In genomic region chr20:53589341-53590065, GRCh38 we compare ENCODE assay signal across 8 cellular contexts. TPM values are rescaled to one million over a fixed set of nuclear protein-coding genes. Genes with fewer than 3 reads are reported as not detected.
DNase-seq lines count a peak whose midpoint lies in the region; ATAC-seq and TF ChIP-seq lines count a peak whose summit lies in the region.
"Not testable (repeated sequence)": the region's sequence is repeated elsewhere in the genome, so short reads cannot be mapped to it uniquely, and the experiment has no call there.

No MANE protein-coding gene starts in this region.

- not testable (repeated sequence) for TF ChIP-seq CTCF in epithelial cell of proximal tubule (conservative IDR thresholded peaks at IDR 0.05; ENCODE audit: low read depth, low read length); right lobe of liver (IDR thresholded peaks at IDR 0.05); progenitor cell of endocrine pancreas (IDR thresholded peaks at IDR 0.05; ENCODE audit: unreplicated experiment); upper lobe of right lung (IDR thresholded peaks at IDR 0.05)

- H3K36me3 ChIP-seq in ES-I3 (ENCODE audit: insufficient read depth, low read length); right lobe of liver; upper lobe of right lung: not testable (repeated sequence)

- TF ChIP-seq POLR2A in right lobe of liver (IDR thresholded peaks at IDR 0.05) = not testable (repeated sequence)

- H3K9me3 Mint-ChIP-seq in T-helper 2 cell treated with Interferon-gamma antibody and Interleukin-4, amounts not matched to agents 5 μg/mL and 100 μg/mL, for 36 hours; activated naive CD8-positive, alpha-beta T cell treated with anti-CD3 and anti-CD28 coated beads, Interleukin-2, amount 10 ng/mL, durations not matched to agents 7 days and 5 days; progenitor cell of endocrine pancreas (ENCODE audit: low read depth): not testable (repeated sequence)

- not testable (repeated sequence) for H3K9me3 ChIP-seq in ES-I3 (ENCODE audit: control insufficient read depth, insufficient read depth, low read length); right lobe of liver; upper lobe of right lung

- WGBS in right lobe of liver (ENCODE audit: insufficient coverage, low coverage, low lambda C conversion rate, missing lambda C conversion rate) = 31% methylated on average over 11 of the region's 12 CpGs

- H3K4me1 ChIP-seq in ES-I3 (ENCODE audit: insufficient read depth, low read length) = peaks cover 28% of the 10 kb centered on the region
- peaks cover 0 to 54% (median 3%) of the 10 kb centered on the region in 4 donors for H3K4me1 ChIP-seq in right lobe of liver
- H3K4me1 ChIP-seq in upper lobe of right lung = peaks cover 24% of the 10 kb centered on the region

- peak overlapping the region; percentile 53 for H3K9ac ChIP-seq in ES-I3 (ENCODE audit: low read depth, low read length)

- H3K27ac ChIP-seq in right lobe of liver = peak overlapping the region; percentile 19 to 59 (median 55)
- peak overlapping the region; percentile 97 for H3K27ac ChIP-seq in upper lobe of right lung

- not testable (repeated sequence) for H3K27me3 Mint-ChIP-seq in T-helper 2 cell treated with Interferon-gamma antibody and Interleukin-4, amounts not matched to agents 5 μg/mL and 100 μg/mL, for 36 hours (ENCODE audit: low read depth); activated naive CD8-positive, alpha-beta T cell treated with anti-CD3 and anti-CD28 coated beads, Interleukin-2, amount 10 ng/mL, durations not matched to agents 7 days and 5 days; progenitor cell of endocrine pancreas

- peak overlapping the region; percentile 94 for H3K4me3 Mint-ChIP-seq in T-helper 2 cell treated with Interferon-gamma antibody and Interleukin-4, amounts not matched to agents 5 μg/mL and 100 μg/mL, for 36 hours
- H3K4me3 Mint-ChIP-seq in activated naive CD8-positive, alpha-beta T cell treated with anti-CD3 and anti-CD28 coated beads, Interleukin-2, amount 10 ng/mL, durations not matched to agents 7 days and 5 days = peak overlapping the region; percentile 97
- peak overlapping the region; percentile 86 for H3K4me3 Mint-ChIP-seq in progenitor cell of endocrine pancreas (ENCODE audit: low read depth)

- H3K4me3 ChIP-seq in epithelial cell of proximal tubule (ENCODE audit: low read depth, low read length) (peak overlapping the region; percentile 36), upper lobe of right lung (peak overlapping the region; percentile 32)
- H3K4me3 ChIP-seq in right lobe of liver = not testable (repeated sequence)

- peak; percentile 38 for DNase-seq in M059J (ENCODE audit: low read depth)
- DNase-seq in T-helper 2 cell treated with Interferon-gamma antibody and Interleukin-4, amounts not matched to agents 5 μg/mL and 100 μg/mL, for 36 hours (ENCODE audit: low spot score) = peak; percentile 23
- not testable (repeated sequence) for DNase-seq in activated naive CD8-positive, alpha-beta T cell treated with anti-CD3 and anti-CD28 coated beads, Interleukin-2, amount 10 ng/mL, durations not matched to agents 7 days and 5 days; epithelial cell of proximal tubule (ENCODE audit: low read depth); right lobe of liver; progenitor cell of endocrine pancreas (ENCODE audit: low spot score, unreplicated experiment); upper lobe of right lung

- ATAC-seq in activated naive CD8-positive, alpha-beta T cell treated with anti-CD3 and anti-CD28 coated beads, Interleukin-2, amount 10 ng/mL, durations not matched to agents 7 days and 5 days (ENCODE audit: low read depth); right lobe of liver; upper lobe of right lung: not testable (repeated sequence)

- peak overlapping the region; percentile 95 for H3K27ac Mint-ChIP-seq in T-helper 2 cell treated with Interferon-gamma antibody and Interleukin-4, amounts not matched to agents 5 μg/mL and 100 μg/mL, for 36 hours
- peak overlapping the region; percentile 89 for H3K27ac Mint-ChIP-seq in activated naive CD8-positive, alpha-beta T cell treated with anti-CD3 and anti-CD28 coated beads, Interleukin-2, amount 10 ng/mL, durations not matched to agents 7 days and 5 days
- H3K27ac Mint-ChIP-seq in progenitor cell of endocrine pancreas = peak overlapping the region; percentile 99

- H3K4me1 Mint-ChIP-seq in T-helper 2 cell treated with Interferon-gamma antibody and Interleukin-4, amounts not matched to agents 5 μg/mL and 100 μg/mL, for 36 hours (ENCODE audit: low read depth) = peaks cover 51% of the 10 kb centered on the region
- H3K4me1 Mint-ChIP-seq in activated naive CD8-positive, alpha-beta T cell treated with anti-CD3 and anti-CD28 coated beads, Interleukin-2, amount 10 ng/mL, durations not matched to agents 7 days and 5 days = peaks cover 33% of the 10 kb centered on the region
- H3K4me1 Mint-ChIP-seq in progenitor cell of endocrine pancreas (ENCODE audit: low read depth) = peaks cover 47% of the 10 kb centered on the region

- intact Hi-C loops in right lobe of liver (cut with DNase I); upper lobe of right lung (cut with DNase I): not testable (repeated sequence)

- POLR2A ChIA-PET in activated naive CD8-positive, alpha-beta T cell treated with anti-CD3 and anti-CD28 coated beads, Interleukin-2, amount 10 ng/mL, durations not matched to agents 7 days and 5 days (lab: Charles Lee) = interaction anchor here (1.0 to 9.7 kb wide), 2 partner anchors 9 to 20 kb away, joined by 4 to 109 read pairs; no protein-coding TSS in a partner anchor

- peaks cover 41% of the 10 kb centered on the region for H3K36me3 Mint-ChIP-seq in T-helper 2 cell treated with Interferon-gamma antibody and Interleukin-4, amounts not matched to agents 5 μg/mL and 100 μg/mL, for 36 hours (ENCODE audit: low read depth)
- peaks cover 37% of the 10 kb centered on the region for H3K36me3 Mint-ChIP-seq in activated naive CD8-positive, alpha-beta T cell treated with anti-CD3 and anti-CD28 coated beads, Interleukin-2, amount 10 ng/mL, durations not matched to agents 7 days and 5 days
- H3K36me3 Mint-ChIP-seq in progenitor cell of endocrine pancreas (ENCODE audit: insufficient read depth) = not testable (repeated sequence)

- not testable (repeated sequence) for H3K27me3 ChIP-seq in right lobe of liver, upper lobe of right lung

RNA-seq across cellular contexts. Expression of gene ZNF217, which starts 4.1 kb away (rescaled TPM):
- 22.8 and 46.7 TPM in 2 replicates for total RNA-seq in M059J (2014; rRNA removed; shearing (Covaris generic))
- total RNA-seq in activated naive CD8-positive, alpha-beta T cell treated with anti-CD3 and anti-CD28 coated beads, Interleukin-2, amount 10 ng/mL, durations not matched to agents 7 days and 5 days = 100 to 1,000 TPM; 133 to 144 TPM
- total RNA-seq in epithelial cell of proximal tubule (17.4 and 22.1 TPM in 2 replicates), right lobe of liver (10 to 100 TPM; 11.3 to 27.1 (median 15.8) TPM), progenitor cell of endocrine pancreas (68.4 and 76.3 TPM in 2 replicates), upper lobe of right lung (30.9 TPM)
